ENCODE assay signal across 8 cellular contexts in genomic region chr1:163320891-163321290, GRCh38. TPM values are rescaled to one million over a fixed set of nuclear protein-coding genes. Genes with fewer than 3 reads are reported as not detected.
DNase-seq lines count a peak whose midpoint lies in the region; ATAC-seq, FAIRE-seq and TF ChIP-seq lines count a peak whose summit lies in the region.

No MANE protein-coding gene starts in this region.

- no peak for TF ChIP-seq POLR2A in sigmoid colon (IDR thresholded peaks at IDR 0.05)

- peak overlapping the region; percentile 65 to 70 for H3K4me3 ChIP-seq in foreskin fibroblast (ENCODE audit: low read depth in 1 of 2, low read length in 2 of 2)
- peak overlapping the region; percentile 59 to 68 (median 68) for H3K4me3 ChIP-seq in sigmoid colon

- TF ChIP-seq CTCF in foreskin fibroblast (IDR thresholded peaks at IDR 0.05; ENCODE audit: low read depth, low read length) (no peak), sigmoid colon (IDR thresholded peaks at IDR 0.05) (no peak)

- peak overlapping the region; percentile 95 for H3K4me3 Mint-ChIP-seq in T-helper 17 cell

- no peaks in the 10 kb centered on the region for H3K36me3 Mint-ChIP-seq in T-helper 17 cell (ENCODE audit: low read depth)

- DNase-seq in GM18507 (ENCODE audit: extremely low spot score, insufficient read length, low read depth) = no peak
- DNase-seq in T-helper 17 cell = no peak
- DNase-seq in foreskin fibroblast = no peak
- DNase-seq in sigmoid colon = no peak
- no peak for DNase-seq in NCI-H748 treated with DMSO at 0.1 percent for 48 hours (lab: John Stamatoyannopoulos, UW)
- DNase-seq in NK-92 (lab: John Stamatoyannopoulos, UW; ENCODE audit: unreplicated experiment) = no peak
- DNase-seq in activated CD4-positive, alpha-beta T cell treated with anti-CD3 and anti-CD28 coated beads, Interleukin-2, amount 50 U/mL, for 48 hours = no peak

- peak overlapping the region; percentile 78 to 83 (median 82) for H3K27ac ChIP-seq in sigmoid colon

- peak overlapping the region; percentile 95 for H3K27ac Mint-ChIP-seq in T-helper 17 cell

- peaks cover 0 to 15% (median 15%) of the 10 kb centered on the region in 4 donors for H3K4me1 ChIP-seq in sigmoid colon

- 30 to 31% methylated on average over 3 of the region's 3 CpGs for WGBS in sigmoid colon, 2 donors

- intact Hi-C loops in sigmoid colon (cut with DNase I) = loop anchor here (2.0 kb wide), 1 partner anchor 468 kb away; no protein-coding TSS in a partner anchor

- no peak for TF ChIP-seq EP300 in sigmoid colon (IDR thresholded peaks at IDR 0.05)

- no peaks in the 10 kb centered on the region for H3K27me3 ChIP-seq in sigmoid colon

- peaks cover 0 to 8% (median 0%) of the 10 kb centered on the region in 4 donors for H3K36me3 ChIP-seq in sigmoid colon

- FAIRE-seq in GM18507 (lab: Jason Lieb, UNC) = peak; percentile 41

- H3K9me3 ChIP-seq in T-helper 17 cell (ENCODE audit: control insufficient read depth, low read length, poor library complexity, severe bottlenecking) (no peaks in the 10 kb centered on the region), sigmoid colon (no peaks in the 10 kb centered on the region)

- no peaks in the 10 kb centered on the region for H3K27me3 Mint-ChIP-seq in T-helper 17 cell

- H3K4me1 Mint-ChIP-seq in T-helper 17 cell = peaks cover 19% of the 10 kb centered on the region

- ATAC-seq in T-helper 17 cell = no peak
- no peak for ATAC-seq in GM21515 (IDR thresholded peaks at IDR 0.05; ENCODE audit: unreplicated experiment)

RNA-seq across cellular contexts. Expression of gene NUF2, which starts 0.9 kb away (rescaled TPM):
- total RNA-seq in T-helper 17 cell (1 to 10 TPM in 1 of 2 donors, under 1 TPM in 1; 0.75 to 1.8 TPM), sigmoid colon (1 to 10 TPM in 1 of 4 donors, under 1 TPM in 1, not detected in 2; 0.36 to 1.9 TPM)
- 1 to 10 TPM; 1.8 to 8.4 (median 4.6) TPM for polyA plus RNA-seq in sigmoid colon
